Comparison of ENCODE assay signal across 9 cellular contexts in the genomic region with DNA sequence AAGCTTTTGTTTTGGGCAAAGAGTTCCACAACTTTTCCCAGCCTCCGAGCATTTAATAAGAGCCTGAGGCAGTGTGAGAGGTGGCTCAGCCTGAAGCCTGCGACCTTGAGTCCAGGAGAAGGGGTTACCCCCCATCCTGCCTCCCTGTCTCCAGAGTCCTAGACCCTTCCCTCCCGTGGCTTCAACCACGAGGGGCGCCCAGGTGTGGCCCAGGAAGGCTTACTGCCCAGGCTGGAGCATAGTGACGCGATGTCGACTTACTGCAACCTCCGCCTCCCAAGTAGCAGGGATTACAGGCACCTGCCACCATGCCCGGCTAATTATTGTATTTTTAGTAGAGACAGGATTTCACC. TPM values are rescaled to one million over a fixed set of nuclear protein-coding genes. Genes with fewer than 3 reads are reported as not detected.
DNase-seq lines count a peak whose midpoint lies in the region; ATAC-seq and TF ChIP-seq lines count a peak whose summit lies in the region.
"Had no signal": no experiment of that assay in that cellular context is flagged by ENCODE, and none has a peak within 500 bp of the region (broad histone marks: within the 10 kb centered on the region; RNA-seq: fewer than 3 reads in every experiment).

No MANE protein-coding gene starts in this region.

- 69 to 87% (median 81%) methylated on average over 9 to 10 of the region's 10 CpGs for WGBS in stomach, 5 donors

- in situ Hi-C loops in astrocyte of the spinal cord (cut with HindIII; ENCODE audit: low sequenced_read_pairs) = no loop called here

- H3K27me3 Mint-ChIP-seq in activated CD4-positive, alpha-beta T cell treated with anti-CD3 and anti-CD28 coated beads, Interleukin-2, amount 10 ng/mL, durations not matched to agents 7 days and 5 days = peaks cover 11% of the 10 kb centered on the region

- no peaks in the 10 kb centered on the region for H3K9me3 Mint-ChIP-seq in activated CD4-positive, alpha-beta T cell treated with anti-CD3 and anti-CD28 coated beads, Interleukin-2, amount 10 ng/mL, durations not matched to agents 7 days and 5 days

- H3K4me3 ChIP-seq in astrocyte of the spinal cord (ENCODE audit: low read depth, low read length) (peak overlapping the region; percentile 38), stomach (peak overlapping the region; percentile 57 to 72 (median 60))

- H3K4me1 Mint-ChIP-seq in activated CD4-positive, alpha-beta T cell treated with anti-CD3 and anti-CD28 coated beads, Interleukin-2, amount 10 ng/mL, durations not matched to agents 7 days and 5 days = peaks cover 14% of the 10 kb centered on the region

- no peaks in the 10 kb centered on the region for H3K36me3 Mint-ChIP-seq in activated CD4-positive, alpha-beta T cell treated with anti-CD3 and anti-CD28 coated beads, Interleukin-2, amount 10 ng/mL, durations not matched to agents 7 days and 5 days (ENCODE audit: low read depth)

- no peak for DNase-seq in activated CD4-positive, alpha-beta T cell treated with anti-CD3 and anti-CD28 coated beads, Interleukin-2, amount 10 ng/mL, durations not matched to agents 7 days and 5 days
- DNase-seq in activated CD4-positive, alpha-beta T cell treated with anti-CD3 and anti-CD28 coated beads for 48 hours = no peak
- DNase-seq in astrocyte of the spinal cord (ENCODE audit: low read depth, low spot score) (no peak), left kidney (ENCODE audit: low read depth, low spot score) (peak; percentile 34), stomach (no peak), middle frontal gyrus (ENCODE audit: extremely low spot score, low spot score) (no peak), iPS-NIHi11 (ENCODE audit: low spot score) (no peak)
- DNase-seq: effector CD4-positive, alpha-beta T cell had no signal

- POLR2A ChIA-PET in activated CD4-positive, alpha-beta T cell treated with anti-CD3 and anti-CD28 coated beads, Interleukin-2, amount 10 ng/mL, durations not matched to agents 7 days and 5 days (lab: Charles Lee) = interaction anchor here (0.5 kb wide), 1 partner anchor 42 kb away, joined by 3 read pairs; no protein-coding TSS in a partner anchor

- H3K36me3 ChIP-seq in stomach = no peaks in the 10 kb centered on the region

- TF ChIP-seq CTCF in astrocyte of the spinal cord (IDR thresholded peaks at IDR 0.05; ENCODE audit: low read depth, low read length) (no peak), stomach (IDR thresholded peaks at IDR 0.05) (no peak)

- H3K27ac ChIP-seq in stomach = peak overlapping the region in 1 of 5 donors; percentile 55

- peaks cover 0 to 13% (median 11%) of the 10 kb centered on the region in 4 donors for H3K4me1 ChIP-seq in stomach

- intact Hi-C loops in stomach (cut with DNase I; ENCODE audit: low total_unique reads) = no loop called here

- H3K4me3 Mint-ChIP-seq in activated CD4-positive, alpha-beta T cell treated with anti-CD3 and anti-CD28 coated beads, Interleukin-2, amount 10 ng/mL, durations not matched to agents 7 days and 5 days = peak overlapping the region; percentile 25

- CTCF ChIA-PET in activated CD4-positive, alpha-beta T cell treated with anti-CD3 and anti-CD28 coated beads, Interleukin-2, amount 10 ng/mL, durations not matched to agents 7 days and 5 days (lab: Charles Lee) = interaction anchor here (1.3 to 1.8 kb wide), 2 partner anchors 10 to 22 kb away, joined by 5 to 6 read pairs; no protein-coding TSS in a partner anchor

- no peak for ATAC-seq in HG03175 (IDR thresholded peaks at IDR 0.05; ENCODE audit: unreplicated experiment)

- peaks cover 0 to 12% (median 5%) of the 10 kb centered on the region in 3 donors for H3K27me3 ChIP-seq in stomach

- TF ChIP-seq POLR2A in stomach (IDR thresholded peaks at IDR 0.05) = no peak

- TF ChIP-seq EP300 in stomach (IDR thresholded peaks at IDR 0.05) = no peak

- no peak overlapping the region for H3K27ac Mint-ChIP-seq in activated CD4-positive, alpha-beta T cell treated with anti-CD3 and anti-CD28 coated beads, Interleukin-2, amount 10 ng/mL, durations not matched to agents 7 days and 5 days

- no peaks in the 10 kb centered on the region for H3K9me3 ChIP-seq in stomach

RNA-seq across cellular contexts. Expression of a gene that starts 0.6 kb away (rescaled TPM):
- not detected for total RNA-seq in activated CD4-positive, alpha-beta T cell treated with anti-CD3 and anti-CD28 coated beads, Interleukin-2, amount 10 ng/mL, durations not matched to agents 7 days and 5 days
- 1 to 10 TPM in 2 of 5 donors, not detected in 3; 1.3 to 2.2 TPM for total RNA-seq in stomach
- not detected for polyA plus RNA-seq in stomach

RNA-seq across cellular contexts. Expression of a gene that starts 9.5 kb away (rescaled TPM):
- total RNA-seq in activated CD4-positive, alpha-beta T cell treated with anti-CD3 and anti-CD28 coated beads, Interleukin-2, amount 10 ng/mL, durations not matched to agents 7 days and 5 days = not detected
- total RNA-seq in stomach = not detected
- not detected for polyA plus RNA-seq in stomach

RNA-seq across cellular contexts. Expression of a gene that starts 19.9 kb away (rescaled TPM):
- total RNA-seq in activated CD4-positive, alpha-beta T cell treated with anti-CD3 and anti-CD28 coated beads, Interleukin-2, amount 10 ng/mL, durations not matched to agents 7 days and 5 days = under 1 TPM; 0.50 to 0.71 TPM
- total RNA-seq in stomach = under 1 TPM in 1 of 5 donors, not detected in 4; 0.58 TPM
- polyA plus RNA-seq in stomach = under 1 TPM; 0.61 to 0.81 (median 0.63) TPM

RNA-seq across cellular contexts. Expression of a gene that starts 42.3 kb away (rescaled TPM):
- 10 to 100 TPM; 36.1 to 37.7 TPM for total RNA-seq in activated CD4-positive, alpha-beta T cell treated with anti-CD3 and anti-CD28 coated beads, Interleukin-2, amount 10 ng/mL, durations not matched to agents 7 days and 5 days
- 10 to 100 TPM; 11.9 to 62.2 (median 50.7) TPM for total RNA-seq in stomach
- polyA plus RNA-seq in stomach = 10 to 100 TPM; 36.1 to 41.8 (median 41.4) TPM
